1 cellular context compared by ENCODE assay signal in genomic region chr3:5122030-5122740, GRCh38.
TF ChIP-seq lines count a peak whose summit lies in the region.

Gene ARL8B, plus strand, starts transcription at chr3:5122292. Its CDS starts 174 bp downstream, at chr3:5122466.

TF ChIP-seq in K562, 482 proteins besides CTCF, POLR2A, EP300 and RAD21 (continued from another document and continues in another):
- TF ChIP-seq PREB (CRISPR knock-in tag; IDR thresholded peaks at IDR 0.05) = peak; percentile 48; the same call in 1 of the 2 replicates
- peak; percentile 94 for TF ChIP-seq ARID4B (CRISPR knock-in tag; IDR thresholded peaks at IDR 0.05)
- peak; percentile 71; the same call in 1 of the 2 replicates for TF ChIP-seq SREBF1 (IDR thresholded peaks at IDR 0.05; ENCODE audit: borderline replicate concordance, low read depth, low read length)
- TF ChIP-seq RBM25 (IDR thresholded peaks at IDR 0.05; ENCODE audit: low read depth, low read length, severe bottlenecking) = peak; percentile 75
- no peak for TF ChIP-seq ZNF174 (CRISPR knock-in tag; IDR thresholded peaks at IDR 0.05)
- peak; percentile 86 for TF ChIP-seq ETV5 (CRISPR knock-in tag; IDR thresholded peaks at IDR 0.05; ENCODE audit: low read depth)
- no peak for TF ChIP-seq ZNF146 (CRISPR knock-in tag; IDR thresholded peaks at IDR 0.05; ENCODE audit: unreplicated experiment)
- TF ChIP-seq ZBTB40 (IDR thresholded peaks at IDR 0.05) = peak; percentile 44; the same call in 1 of the 2 replicates
- no peak for TF ChIP-seq ZBTB40 (CRISPR knock-in tag; IDR thresholded peaks at IDR 0.05)
- TF ChIP-seq FIP1L1 (IDR thresholded peaks at IDR 0.05; ENCODE audit: low read depth, low read length, poor library complexity, severe bottlenecking) = peak; percentile 95
- TF ChIP-seq HNRNPH1 (optimal IDR thresholded peaks at IDR 0.05; ENCODE audit: low read depth, low read length) = no peak
- peak; percentile 17; the same call in 1 of the 2 replicates for TF ChIP-seq ERF (CRISPR knock-in tag; IDR thresholded peaks at IDR 0.05)
- peak; percentile 24 to 95; a peak in 3 of 4 replicates for TF ChIP-seq HDAC1 (IDR thresholded peaks at IDR 0.05)
- TF ChIP-seq ZBTB26 (CRISPR knock-in tag; IDR thresholded peaks at IDR 0.05) = no peak
- TF ChIP-seq TAF1 (IDR thresholded peaks at IDR 0.05; ENCODE audit: control insufficient read depth, extremely low read depth, insufficient read depth, low read length, severe bottlenecking) = peak; percentile 91
- TF ChIP-seq KAT2B (IDR thresholded peaks at IDR 0.05; ENCODE audit: low read depth, low read length) = no peak
- TF ChIP-seq, protein P1, sequence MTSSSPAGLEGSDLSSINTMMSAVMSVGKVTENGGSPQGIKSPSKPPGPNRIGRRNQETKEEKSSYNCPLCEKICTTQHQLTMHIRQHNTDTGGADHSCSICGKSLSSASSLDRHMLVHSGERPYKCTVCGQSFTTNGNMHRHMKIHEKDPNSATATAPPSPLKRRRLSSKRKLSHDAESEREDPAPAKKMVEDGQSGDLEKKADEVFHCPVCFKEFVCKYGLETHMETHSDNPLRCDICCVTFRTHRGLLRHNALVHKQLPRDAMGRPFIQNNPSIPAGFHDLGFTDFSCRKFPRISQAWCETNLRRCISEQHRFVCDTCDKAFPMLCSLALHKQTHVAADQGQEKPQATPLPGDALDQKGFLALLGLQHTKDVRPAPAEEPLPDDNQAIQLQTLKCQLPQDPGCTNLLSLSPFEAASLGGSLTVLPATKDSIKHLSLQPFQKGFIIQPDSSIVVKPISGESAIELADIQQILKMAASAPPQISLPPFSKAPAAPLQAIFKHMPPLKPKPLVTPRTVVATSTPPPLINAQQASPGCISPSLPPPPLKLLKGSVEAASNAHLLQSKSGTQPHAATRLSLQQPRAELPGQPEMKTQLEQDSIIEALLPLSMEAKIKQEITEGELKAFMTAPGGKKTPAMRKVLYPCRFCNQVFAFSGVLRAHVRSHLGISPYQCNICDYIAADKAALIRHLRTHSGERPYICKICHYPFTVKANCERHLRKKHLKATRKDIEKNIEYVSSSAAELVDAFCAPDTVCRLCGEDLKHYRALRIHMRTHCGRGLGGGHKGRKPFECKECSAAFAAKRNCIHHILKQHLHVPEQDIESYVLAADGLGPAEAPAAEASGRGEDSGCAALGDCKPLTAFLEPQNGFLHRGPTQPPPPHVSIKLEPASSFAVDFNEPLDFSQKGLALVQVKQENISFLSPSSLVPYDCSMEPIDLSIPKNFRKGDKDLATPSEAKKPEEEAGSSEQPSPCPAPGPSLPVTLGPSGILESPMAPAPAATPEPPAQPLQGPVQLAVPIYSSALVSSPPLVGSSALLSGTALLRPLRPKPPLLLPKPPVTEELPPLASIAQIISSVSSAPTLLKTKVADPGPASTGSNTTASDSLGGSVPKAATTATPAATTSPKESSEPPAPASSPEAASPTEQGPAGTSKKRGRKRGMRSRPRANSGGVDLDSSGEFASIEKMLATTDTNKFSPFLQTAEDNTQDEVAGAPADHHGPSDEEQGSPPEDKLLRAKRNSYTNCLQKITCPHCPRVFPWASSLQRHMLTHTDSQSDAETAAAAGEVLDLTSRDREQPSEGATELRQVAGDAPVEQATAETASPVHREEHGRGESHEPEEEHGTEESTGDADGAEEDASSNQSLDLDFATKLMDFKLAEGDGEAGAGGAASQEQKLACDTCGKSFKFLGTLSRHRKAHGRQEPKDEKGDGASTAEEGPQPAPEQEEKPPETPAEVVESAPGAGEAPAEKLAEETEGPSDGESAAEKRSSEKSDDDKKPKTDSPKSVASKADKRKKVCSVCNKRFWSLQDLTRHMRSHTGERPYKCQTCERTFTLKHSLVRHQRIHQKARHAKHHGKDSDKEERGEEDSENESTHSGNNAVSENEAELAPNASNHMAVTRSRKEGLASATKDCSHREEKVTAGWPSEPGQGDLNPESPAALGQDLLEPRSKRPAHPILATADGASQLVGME (CRISPR knock-in tag; IDR thresholded peaks at IDR 0.05) = 0 out of 2 replicates have a peak, but pooled peaks have one; percentile 54
- peak; percentile 44 for TF ChIP-seq NUFIP1 (IDR thresholded peaks at IDR 0.05; ENCODE audit: partially characterized antibody)
- no peak for TF ChIP-seq BACH1 (tag; IDR thresholded peaks at IDR 0.05)
- 0 out of 2 replicates have a peak, but pooled peaks have one; percentile 44 for TF ChIP-seq HDAC8 (tag; IDR thresholded peaks at IDR 0.05)
- TF ChIP-seq NFRKB (IDR thresholded peaks at IDR 0.05; ENCODE audit: low read depth) = 0 out of 2 replicates have a peak, but pooled peaks have one; percentile 54
- TF ChIP-seq DPF2 (IDR thresholded peaks at IDR 0.05) = peak; percentile 16; the same call in 1 of the 2 replicates
- no peak for TF ChIP-seq ZNF785 (CRISPR knock-in tag; IDR thresholded peaks at IDR 0.05)
- peak; percentile 92 for TF ChIP-seq ZFX (CRISPR knock-in tag; IDR thresholded peaks at IDR 0.05)
- TF ChIP-seq ZNF24 (IDR thresholded peaks at IDR 0.05) = peak; percentile 99
- peak; percentile 75 for TF ChIP-seq NEUROD1 (IDR thresholded peaks at IDR 0.05; ENCODE audit: borderline replicate concordance, low read depth, low read length, partially characterized antibody)
- no peak for TF ChIP-seq ZNF77 (CRISPR knock-in tag; IDR thresholded peaks at IDR 0.05)
- peak; percentile 82 for TF ChIP-seq NCOR1 (IDR thresholded peaks at IDR 0.05)
- peak; percentile 83 for TF ChIP-seq SMC3 (conservative IDR thresholded peaks at IDR 0.05; ENCODE audit: insufficient read depth, low read depth, low read length)
- peak; percentile 91 for TF ChIP-seq CTBP1 (IDR thresholded peaks at IDR 0.05; ENCODE audit: borderline replicate concordance)
- peak; percentile 46; the same call in 1 of the 2 replicates for TF ChIP-seq CBFA2T2 (conservative IDR thresholded peaks at IDR 0.05)
- TF ChIP-seq ZNF717 (CRISPR knock-in tag; IDR thresholded peaks at IDR 0.05) = no peak
- TF ChIP-seq CHCHD3 (CRISPR knock-in tag; IDR thresholded peaks at IDR 0.05) = no peak
- no peak for TF ChIP-seq XRCC4 (IDR thresholded peaks at IDR 0.05; ENCODE audit: extremely low read depth, insufficient read depth, insufficient read length)
- peak; percentile 76 for TF ChIP-seq GABPA (tag; conservative IDR thresholded peaks at IDR 0.05; ENCODE audit: low read depth)
- TF ChIP-seq TRIM24 (IDR thresholded peaks at IDR 0.05) = peak in 1 of 2 experiments; percentile 65; a peak in 2 of 4 replicates
- TF ChIP-seq ETV6 (IDR thresholded peaks at IDR 0.05; ENCODE audit: borderline replicate concordance in 1 of 2, low read depth in 2 of 2, low read length in 1 of 2) = no peak; a peak in 1 of 4 replicates
- no peak; the same call in 1 of the 2 replicates for TF ChIP-seq ETV6 (CRISPR knock-in tag; IDR thresholded peaks at IDR 0.05; ENCODE audit: borderline replicate concordance)
- TF ChIP-seq, protein P2, sequence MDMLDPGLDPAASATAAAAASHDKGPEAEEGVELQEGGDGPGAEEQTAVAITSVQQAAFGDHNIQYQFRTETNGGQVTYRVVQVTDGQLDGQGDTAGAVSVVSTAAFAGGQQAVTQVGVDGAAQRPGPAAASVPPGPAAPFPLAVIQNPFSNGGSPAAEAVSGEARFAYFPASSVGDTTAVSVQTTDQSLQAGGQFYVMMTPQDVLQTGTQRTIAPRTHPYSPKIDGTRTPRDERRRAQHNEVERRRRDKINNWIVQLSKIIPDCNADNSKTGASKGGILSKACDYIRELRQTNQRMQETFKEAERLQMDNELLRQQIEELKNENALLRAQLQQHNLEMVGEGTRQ (CRISPR knock-in tag; IDR thresholded peaks at IDR 0.05) = peak; percentile 88
- no peak for TF ChIP-seq HNRNPUL1 (IDR thresholded peaks at IDR 0.05; ENCODE audit: low read length)
- peak; percentile 80 for TF ChIP-seq EGR1 (conservative IDR thresholded peaks at IDR 0.05)
